ENCODE assay signal across 17 cellular contexts in genomic region chr1:214541206-214541605, GRCh38.
"Had no signal": no experiment of that assay in that cellular context is flagged by ENCODE, and none has a peak within 500 bp of the region (broad histone marks: within the 10 kb centered on the region; RNA-seq: fewer than 3 reads in every experiment).

No MANE protein-coding gene starts in this region.

- H3K36me3 Mint-ChIP-seq: activated naive CD8-positive, alpha-beta T cell had no signal

- H3K27ac ChIP-seq: colonic mucosa, thoracic aorta, WERI-Rb-1 had no signal

- H3K4me3 ChIP-seq: colonic mucosa, thoracic aorta had no signal

- ATAC-seq: activated CD4-positive, alpha-beta T cell treated with anti-CD3 and anti-CD28 coated beads for 36 hours; esophagus mucosa; stimulated activated naive CD8-positive, alpha-beta T cell treated with anti-CD3 and anti-CD28 coated beads, Interleukin-15, amount 100 ng/mL, for 72 hours had no signal

- H3K4me3 Mint-ChIP-seq: activated CD4-positive, alpha-beta memory T cell treated with anti-CD3 and anti-CD28 coated beads, Interleukin-2, amount 10 ng/mL, durations not matched to agents 7 days and 5 days; activated CD4-positive, alpha-beta T cell treated with anti-CD3 and anti-CD28 coated beads for 36 hours; activated naive CD8-positive, alpha-beta T cell; nephron; stimulated activated naive CD8-positive, alpha-beta T cell treated with anti-CD3 and anti-CD28 coated beads, Interleukin-15, amount 100 ng/mL, for 72 hours had no signal

- H3K27ac Mint-ChIP-seq: activated CD4-positive, alpha-beta memory T cell treated with anti-CD3 and anti-CD28 coated beads, Interleukin-2, amount 10 ng/mL, durations not matched to agents 7 days and 5 days; activated CD4-positive, alpha-beta T cell treated with anti-CD3 and anti-CD28 coated beads for 36 hours; activated naive CD8-positive, alpha-beta T cell; stimulated activated naive CD8-positive, alpha-beta T cell treated with anti-CD3 and anti-CD28 coated beads, Interleukin-15, amount 100 ng/mL, for 72 hours had no signal

- H3K36me3 ChIP-seq: colonic mucosa, thoracic aorta, WERI-Rb-1 had no signal

- H3K9me3 Mint-ChIP-seq: activated CD4-positive, alpha-beta memory T cell treated with anti-CD3 and anti-CD28 coated beads, Interleukin-2, amount 10 ng/mL, durations not matched to agents 7 days and 5 days; nephron; stimulated activated naive CD8-positive, alpha-beta T cell treated with anti-CD3 and anti-CD28 coated beads, Interleukin-15, amount 100 ng/mL, for 72 hours had no signal

- H3K4me1 Mint-ChIP-seq: activated CD4-positive, alpha-beta memory T cell treated with anti-CD3 and anti-CD28 coated beads, Interleukin-2, amount 10 ng/mL, durations not matched to agents 7 days and 5 days; activated CD4-positive, alpha-beta T cell treated with anti-CD3 and anti-CD28 coated beads for 36 hours; stimulated activated naive CD8-positive, alpha-beta T cell treated with anti-CD3 and anti-CD28 coated beads, Interleukin-15, amount 100 ng/mL, for 72 hours had no signal

- H3K27me3 Mint-ChIP-seq: activated naive CD8-positive, alpha-beta T cell had no signal

- H3K4me1 ChIP-seq: colonic mucosa had no signal

- H3K9me3 ChIP-seq: colonic mucosa, thoracic aorta had no signal

- H3K27me3 ChIP-seq: colonic mucosa had no signal

- DNase-seq: activated CD4-positive, alpha-beta memory T cell treated with anti-CD3 and anti-CD28 coated beads, Interleukin-2, amount 10 ng/mL, durations not matched to agents 7 days and 5 days; activated CD4-positive, alpha-beta T cell treated with anti-CD3 and anti-CD28 coated beads for 36 hours; activated gamma-delta T cell; activated T-cell treated with anti-CD3 and anti-CD28 coated beads, Interleukin-2, amount 50 U/mL, for 48 hours; amniotic stem cell; caudate nucleus; colonic mucosa; hypothalamus; kidney glomerular epithelial cell; occipital lobe; stimulated activated CD4-positive, alpha-beta T cell treated with anti-CD3 and anti-CD28 coated beads, Interleukin-1b, Interleukin-23, amount 100 ng/mL, for 48 hours; stimulated activated naive CD8-positive, alpha-beta T cell treated with anti-CD3 and anti-CD28 coated beads, Interleukin-15, amount 100 ng/mL, for 72 hours; WERI-Rb-1 had no signal
